8 cellular contexts compared by ENCODE assay signal in the genomic region with DNA sequence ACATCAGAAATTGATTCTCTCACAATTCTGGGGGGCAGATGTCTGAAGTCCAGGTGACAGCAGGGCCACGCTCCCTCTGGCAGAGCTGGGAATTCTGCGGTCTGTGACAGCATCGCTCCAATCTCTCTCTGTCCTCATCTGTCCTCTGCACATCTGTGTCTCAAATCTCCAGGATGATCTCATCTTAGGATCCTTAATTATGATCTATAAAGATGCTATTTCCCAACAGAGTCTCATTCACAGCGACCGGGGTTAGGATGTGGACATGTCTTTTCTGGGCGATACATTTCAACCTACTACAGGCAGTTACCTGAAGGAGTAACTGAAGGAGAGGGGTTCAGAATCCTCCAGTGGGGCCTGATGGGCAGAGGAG. TPM values are rescaled to one million over a fixed set of nuclear protein-coding genes. Genes with fewer than 3 reads are reported as not detected.
A peak's percentile ranks its signal among the peaks of the same experiment; 100 is the strongest.
DNase-seq lines count a peak whose midpoint lies in the region; ATAC-seq and TF ChIP-seq lines count a peak whose summit lies in the region.

No MANE protein-coding gene starts in this region.

- TF ChIP-seq POLR2A in Peyer's patch (IDR thresholded peaks at IDR 0.05): no peak

- no peaks in the 10 kb centered on the region for H3K36me3 ChIP-seq in Peyer's patch

- no peaks in the 10 kb centered on the region for H3K4me1 ChIP-seq in Peyer's patch

- H3K4me3 Mint-ChIP-seq in WTC11: no peak overlapping the region

- H3K27me3 Mint-ChIP-seq in WTC11 (ENCODE audit: low read depth): no peaks in the 10 kb centered on the region

- TF ChIP-seq CTCF in Peyer's patch (IDR thresholded peaks at IDR 0.05) (no peak), fibroblast of pulmonary artery (IDR thresholded peaks at IDR 0.05; ENCODE audit: low read length, missing control alignments) (no peak), WTC11 (IDR thresholded peaks at IDR 0.05) (no peak)

- peaks cover 19% of the 10 kb centered on the region for H3K4me1 Mint-ChIP-seq in WTC11

- H3K27ac Mint-ChIP-seq in WTC11: no peak overlapping the region

- H3K9me3 Mint-ChIP-seq in WTC11: peaks cover 15% of the 10 kb centered on the region

- no peaks in the 10 kb centered on the region for H3K9me3 ChIP-seq in Peyer's patch

- CTCF ChIA-PET in WTC11 (lab: Charles Lee): interaction anchor here (3.7 kb wide), 1 partner anchor 32 kb away, joined by 16 read pairs; no protein-coding TSS in a partner anchor

- H3K4me3 ChIP-seq in Peyer's patch: no peak overlapping the region
- H3K4me3 ChIP-seq in fibroblast of pulmonary artery (replicated peaks; ENCODE audit: low read depth, low read length): peak overlapping the region; percentile 15
- no peak overlapping the region for H3K4me3 ChIP-seq in skin epidermis

- no peaks in the 10 kb centered on the region for H3K36me3 Mint-ChIP-seq in WTC11

- peak overlapping the region; percentile 23 to 68 (median 55) for H3K27ac ChIP-seq in Peyer's patch
- H3K27ac ChIP-seq in skin epidermis: peak overlapping the region in 19 of 21 experiments; percentile 18 to 84 (median 70)

- ATAC-seq in WTC11: no peak
- ATAC-seq in GM21717 (IDR thresholded peaks at IDR 0.05; ENCODE audit: unreplicated experiment): no peak

- POLR2A ChIA-PET in WTC11 (lab: Charles Lee): no interaction called here

- DNase-seq in Daoy (ENCODE audit: low read depth) (peak; percentile 59), Peyer's patch (no peak), fibroblast of pulmonary artery (ENCODE audit: low read depth) (no peak), NCI-H510A (lab: John Stamatoyannopoulos, UW) (no peak), WTC11 (ENCODE audit: low spot score) (no peak)
- DNase-seq in activated CD4-positive, alpha-beta T cell treated with anti-CD3 and anti-CD28 coated beads for 48 hours: no peak

- H3K27me3 ChIP-seq in Peyer's patch: no peaks in the 10 kb centered on the region

TF ChIP-seq in WTC11, 78 proteins besides CTCF, POLR2A, EP300 and RAD21:
- TF ChIP-seq ZNF121 (CRISPR knock-in tag; IDR thresholded peaks at IDR 0.05) (no peak), RORB (CRISPR knock-in tag; IDR thresholded peaks at IDR 0.05) (no peak), ETV6 (CRISPR knock-in tag; IDR thresholded peaks at IDR 0.05) (no peak), ZNF219 (CRISPR knock-in tag; IDR thresholded peaks at IDR 0.05; ENCODE audit: borderline replicate concordance) (no peak), MAX (CRISPR knock-in tag; IDR thresholded peaks at IDR 0.05) (no peak), STAT6 (CRISPR knock-in tag; conservative IDR thresholded peaks at IDR 0.05; ENCODE audit: low read depth) (no peak), CDX4 (CRISPR knock-in tag; IDR thresholded peaks at IDR 0.05; ENCODE audit: borderline replicate concordance) (no peak), PRRX2 (CRISPR knock-in tag; IDR thresholded peaks at IDR 0.05) (no peak), NR2C2 (CRISPR knock-in tag; IDR thresholded peaks at IDR 0.05) (no peak), IRF2 (CRISPR knock-in tag; IDR thresholded peaks at IDR 0.05; ENCODE audit: borderline replicate concordance, low read depth) (no peak)
- TF ChIP-seq, protein P1, sequence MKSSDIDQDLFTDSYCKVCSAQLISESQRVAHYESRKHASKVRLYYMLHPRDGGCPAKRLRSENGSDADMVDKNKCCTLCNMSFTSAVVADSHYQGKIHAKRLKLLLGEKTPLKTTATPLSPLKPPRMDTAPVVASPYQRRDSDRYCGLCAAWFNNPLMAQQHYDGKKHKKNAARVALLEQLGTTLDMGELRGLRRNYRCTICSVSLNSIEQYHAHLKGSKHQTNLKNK (CRISPR knock-in tag; IDR thresholded peaks at IDR 0.05): no peak
- TF ChIP-seq, protein P2, sequence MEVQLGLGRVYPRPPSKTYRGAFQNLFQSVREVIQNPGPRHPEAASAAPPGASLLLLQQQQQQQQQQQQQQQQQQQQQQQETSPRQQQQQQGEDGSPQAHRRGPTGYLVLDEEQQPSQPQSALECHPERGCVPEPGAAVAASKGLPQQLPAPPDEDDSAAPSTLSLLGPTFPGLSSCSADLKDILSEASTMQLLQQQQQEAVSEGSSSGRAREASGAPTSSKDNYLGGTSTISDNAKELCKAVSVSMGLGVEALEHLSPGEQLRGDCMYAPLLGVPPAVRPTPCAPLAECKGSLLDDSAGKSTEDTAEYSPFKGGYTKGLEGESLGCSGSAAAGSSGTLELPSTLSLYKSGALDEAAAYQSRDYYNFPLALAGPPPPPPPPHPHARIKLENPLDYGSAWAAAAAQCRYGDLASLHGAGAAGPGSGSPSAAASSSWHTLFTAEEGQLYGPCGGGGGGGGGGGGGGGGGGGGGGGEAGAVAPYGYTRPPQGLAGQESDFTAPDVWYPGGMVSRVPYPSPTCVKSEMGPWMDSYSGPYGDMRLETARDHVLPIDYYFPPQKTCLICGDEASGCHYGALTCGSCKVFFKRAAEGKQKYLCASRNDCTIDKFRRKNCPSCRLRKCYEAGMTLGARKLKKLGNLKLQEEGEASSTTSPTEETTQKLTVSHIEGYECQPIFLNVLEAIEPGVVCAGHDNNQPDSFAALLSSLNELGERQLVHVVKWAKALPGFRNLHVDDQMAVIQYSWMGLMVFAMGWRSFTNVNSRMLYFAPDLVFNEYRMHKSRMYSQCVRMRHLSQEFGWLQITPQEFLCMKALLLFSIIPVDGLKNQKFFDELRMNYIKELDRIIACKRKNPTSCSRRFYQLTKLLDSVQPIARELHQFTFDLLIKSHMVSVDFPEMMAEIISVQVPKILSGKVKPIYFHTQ (CRISPR knock-in tag; IDR thresholded peaks at IDR 0.05): no peak
- TF ChIP-seq, protein P3, sequence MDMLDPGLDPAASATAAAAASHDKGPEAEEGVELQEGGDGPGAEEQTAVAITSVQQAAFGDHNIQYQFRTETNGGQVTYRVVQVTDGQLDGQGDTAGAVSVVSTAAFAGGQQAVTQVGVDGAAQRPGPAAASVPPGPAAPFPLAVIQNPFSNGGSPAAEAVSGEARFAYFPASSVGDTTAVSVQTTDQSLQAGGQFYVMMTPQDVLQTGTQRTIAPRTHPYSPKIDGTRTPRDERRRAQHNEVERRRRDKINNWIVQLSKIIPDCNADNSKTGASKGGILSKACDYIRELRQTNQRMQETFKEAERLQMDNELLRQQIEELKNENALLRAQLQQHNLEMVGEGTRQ (CRISPR knock-in tag; IDR thresholded peaks at IDR 0.05): no peak

RNA-seq across cellular contexts. Expression of gene ANKRD33B, which starts 31.4 kb away (rescaled TPM):
- 1.5 and 1.7 TPM in 2 replicates for total RNA-seq in Daoy (2014; rRNA removed; shearing (Covaris generic))
- 1 to 10 TPM in 3 of 4 donors, under 1 TPM in 1; 0.70 to 6.6 (median 3.6) TPM for total RNA-seq in Peyer's patch
- 5.4 to 9.2 TPM (median 5.9 TPM) in 3 replicates for total RNA-seq in WTC11 (2021)
